Comparison of ENCODE assay signal across 18 cellular contexts in the genomic region with DNA sequence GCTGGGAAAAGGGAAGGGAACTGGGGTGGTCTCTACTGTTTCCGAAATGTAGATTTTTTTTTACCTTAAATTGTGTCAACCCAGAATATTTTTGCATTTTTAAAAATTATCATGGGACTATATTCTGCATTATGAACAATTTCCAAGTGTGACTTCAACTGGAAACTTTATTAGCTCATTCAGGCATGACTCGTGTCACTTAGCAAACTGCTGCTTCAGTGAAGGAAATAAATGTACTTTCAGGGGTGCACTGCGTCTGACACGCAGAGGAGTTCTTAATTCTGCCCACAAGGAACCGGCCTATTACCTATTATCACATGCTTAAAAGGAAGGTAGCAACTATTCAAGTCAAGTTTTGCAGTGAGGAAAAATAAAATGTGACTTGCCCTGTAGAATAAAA.
DNase-seq lines count a peak whose midpoint lies in the region; ATAC-seq and TF ChIP-seq lines count a peak whose summit lies in the region.
"Had no signal": no experiment of that assay in that cellular context is flagged by ENCODE, and none has a peak within 500 bp of the region (broad histone marks: within the 10 kb centered on the region; RNA-seq: fewer than 3 reads in every experiment).

No MANE protein-coding gene starts in this region.

- H3K4me3 Mint-ChIP-seq in activated naive CD4-positive, alpha-beta T cell treated with anti-CD3 and anti-CD28 coated beads, Interleukin-2, amount 50 U/mL, for 24 hours, result no peak overlapping the region
- H3K4me3 Mint-ChIP-seq in activated T-helper 2 cell treated with anti-CD3 and anti-CD28 coated beads, Interferon-gamma antibody, Interleukin-2, Interleukin-4, amounts not matched to agents 10 μg/mL and 5 μg/mL and 100 μg/mL, durations not matched to agents 14 hours and 24 hours and 36 hours (ENCODE audit: low read depth), result no peak overlapping the region
- H3K4me3 Mint-ChIP-seq in stimulated activated effector memory CD8-positive, alpha-beta T cell treated with anti-CD3 and anti-CD28 coated beads, Interleukin-12 subunit alpha, Interleukin-12 subunit beta, amount 100 ng/mL, for 72 hours, result no peak overlapping the region
- H3K4me3 Mint-ChIP-seq: activated naive CD8-positive, alpha-beta T cell treated with anti-CD3 and anti-CD28 coated beads, Interleukin-2, amount 10 ng/mL, durations not matched to agents 7 days and 5 days; stimulated activated naive B cell treated with anti-CD40 and anti-IgM and Interleukin-4, amounts not matched to agents 10 μg/mL and 1 μg/mL and 100 μg/mL, for 72 hours had no signal

- no peaks in the 10 kb centered on the region for H3K27me3 ChIP-seq in uterus
- H3K27me3 ChIP-seq: body of pancreas, transverse colon had no signal

- no peak for TF ChIP-seq CTCF in uterus (IDR thresholded peaks at IDR 0.05)

- no peaks in the 10 kb centered on the region for H3K9me3 ChIP-seq in uterus
- H3K9me3 ChIP-seq: body of pancreas, transverse colon had no signal

- H3K4me1 Mint-ChIP-seq in activated naive CD4-positive, alpha-beta T cell treated with anti-CD3 and anti-CD28 coated beads, Interleukin-2, amount 50 U/mL, for 24 hours, result peaks cover 51% of the 10 kb centered on the region
- H3K4me1 Mint-ChIP-seq in activated T-helper 2 cell treated with anti-CD3 and anti-CD28 coated beads, Interferon-gamma antibody, Interleukin-2, Interleukin-4, amounts not matched to agents 10 μg/mL and 5 μg/mL and 100 μg/mL, durations not matched to agents 14 hours and 24 hours and 36 hours (ENCODE audit: low read depth), result peaks cover 88% of the 10 kb centered on the region
- peaks cover 56% of the 10 kb centered on the region for H3K4me1 Mint-ChIP-seq in stimulated activated effector memory CD8-positive, alpha-beta T cell treated with anti-CD3 and anti-CD28 coated beads, Interleukin-12 subunit alpha, Interleukin-12 subunit beta, amount 100 ng/mL, for 72 hours

- H3K36me3 ChIP-seq in uterus, result no peaks in the 10 kb centered on the region
- H3K36me3 ChIP-seq: transverse colon had no signal

- intact Hi-C loops in activated T-helper 2 cell treated with anti-CD3 and anti-CD28 coated beads, Interferon-gamma antibody, Interleukin-2, Interleukin-4, amounts not matched to agents 10 μg/mL and 5 μg/mL and 100 μg/mL, durations not matched to agents 14 hours and 24 hours and 36 hours (cut with micrococcal nuclease), result loop anchor here (5.0 to 10.0 kb wide), 6 partner anchors 87 to 730 kb away; no protein-coding TSS in a partner anchor
- intact Hi-C loops in uterus (cut with DNase I; ENCODE audit: low total_unique reads), result no loop called here

- H3K27me3 Mint-ChIP-seq in activated naive CD4-positive, alpha-beta T cell treated with anti-CD3 and anti-CD28 coated beads, Interleukin-2, amount 50 U/mL, for 24 hours, result no peaks in the 10 kb centered on the region
- no peaks in the 10 kb centered on the region for H3K27me3 Mint-ChIP-seq in activated T-helper 2 cell treated with anti-CD3 and anti-CD28 coated beads, Interferon-gamma antibody, Interleukin-2, Interleukin-4, amounts not matched to agents 10 μg/mL and 5 μg/mL and 100 μg/mL, durations not matched to agents 14 hours and 24 hours and 36 hours (ENCODE audit: low read depth)
- H3K27me3 Mint-ChIP-seq: stimulated activated naive B cell treated with anti-CD40 and anti-IgM and Interleukin-4, amounts not matched to agents 10 μg/mL and 1 μg/mL and 100 μg/mL, for 72 hours had no signal

- no peaks in the 10 kb centered on the region for H3K4me1 ChIP-seq in uterus

- TF ChIP-seq POLR2A in uterus (IDR thresholded peaks at IDR 0.05), result no peak

- H3K36me3 Mint-ChIP-seq in activated naive CD4-positive, alpha-beta T cell treated with anti-CD3 and anti-CD28 coated beads, Interleukin-2, amount 50 U/mL, for 24 hours, result no peaks in the 10 kb centered on the region
- H3K36me3 Mint-ChIP-seq in activated T-helper 2 cell treated with anti-CD3 and anti-CD28 coated beads, Interferon-gamma antibody, Interleukin-2, Interleukin-4, amounts not matched to agents 10 μg/mL and 5 μg/mL and 100 μg/mL, durations not matched to agents 14 hours and 24 hours and 36 hours (ENCODE audit: low read depth), result no peaks in the 10 kb centered on the region
- H3K36me3 Mint-ChIP-seq in stimulated activated effector memory CD8-positive, alpha-beta T cell treated with anti-CD3 and anti-CD28 coated beads, Interleukin-12 subunit alpha, Interleukin-12 subunit beta, amount 100 ng/mL, for 72 hours, result no peaks in the 10 kb centered on the region
- H3K36me3 Mint-ChIP-seq: stimulated activated naive B cell treated with anti-CD40 and anti-IgM and Interleukin-4, amounts not matched to agents 10 μg/mL and 1 μg/mL and 100 μg/mL, for 72 hours had no signal

- H3K27ac ChIP-seq in uterus, result no peak overlapping the region
- H3K27ac ChIP-seq: body of pancreas, transverse colon had no signal

- H3K4me3 ChIP-seq in uterus, result no peak overlapping the region
- H3K4me3 ChIP-seq: body of pancreas, transverse colon had no signal

- DNase-seq in activated naive CD4-positive, alpha-beta T cell treated with anti-CD3 and anti-CD28 coated beads, Interleukin-2, amount 50 U/mL, for 16 hours, result no peak
- no peak for DNase-seq in activated T-helper 2 cell treated with anti-CD3 and anti-CD28 coated beads, Interferon-gamma antibody, Interleukin-2, Interleukin-4, amounts not matched to agents 10 μg/mL and 5 μg/mL and 100 μg/mL, durations not matched to agents 14 hours and 24 hours and 36 hours (ENCODE audit: low spot score)
- DNase-seq in stimulated activated effector memory CD8-positive, alpha-beta T cell treated with anti-CD3 and anti-CD28 coated beads, Interleukin-12 subunit alpha, Interleukin-12 subunit beta, amount 100 ng/mL, for 72 hours (ENCODE audit: low spot score in 2 of 2), result no peak
- DNase-seq in NCI-H2081 treated with DMSO at 0.1 percent for 48 hours (lab: John Stamatoyannopoulos, UW) (no peak), dedifferentiated amniotic fluid mesenchymal stem cell (ENCODE audit: extremely low spot score) (no peak), uterus (no peak)
- DNase-seq: activated CD4-positive, CD25-positive, alpha-beta regulatory T cell treated with anti-CD3 and anti-CD28 coated beads, Interleukin-2, amount 50 U/mL, for 72 hours; activated naive CD8-positive, alpha-beta T cell treated with anti-CD3 and anti-CD28 coated beads, Interleukin-2, amount 10 ng/mL, durations not matched to agents 7 days and 5 days; HCEC 1CT; NCI-H1436 treated with DMSO at 0.1 percent for 48 hours; NCI-H748 treated with DMSO at 0.1 percent for 48 hours; occipital lobe; stimulated activated naive B cell treated with anti-CD40 and anti-IgM and Interleukin-4, amounts not matched to agents 10 μg/mL and 1 μg/mL and 100 μg/mL, for 72 hours; T-helper 9 cell had no signal

- H3K27ac Mint-ChIP-seq in activated naive CD4-positive, alpha-beta T cell treated with anti-CD3 and anti-CD28 coated beads, Interleukin-2, amount 50 U/mL, for 24 hours, result peak overlapping the region; percentile 86
- peak overlapping the region; percentile 66 for H3K27ac Mint-ChIP-seq in activated T-helper 2 cell treated with anti-CD3 and anti-CD28 coated beads, Interferon-gamma antibody, Interleukin-2, Interleukin-4, amounts not matched to agents 10 μg/mL and 5 μg/mL and 100 μg/mL, durations not matched to agents 14 hours and 24 hours and 36 hours
- peak overlapping the region; percentile 76 for H3K27ac Mint-ChIP-seq in stimulated activated effector memory CD8-positive, alpha-beta T cell treated with anti-CD3 and anti-CD28 coated beads, Interleukin-12 subunit alpha, Interleukin-12 subunit beta, amount 100 ng/mL, for 72 hours
- H3K27ac Mint-ChIP-seq: activated naive CD8-positive, alpha-beta T cell treated with anti-CD3 and anti-CD28 coated beads, Interleukin-2, amount 10 ng/mL, durations not matched to agents 7 days and 5 days; stimulated activated naive B cell treated with anti-CD40 and anti-IgM and Interleukin-4, amounts not matched to agents 10 μg/mL and 1 μg/mL and 100 μg/mL, for 72 hours had no signal

- peak; percentile 32 for ATAC-seq in GM18858 (IDR thresholded peaks at IDR 0.05; ENCODE audit: unreplicated experiment)
- ATAC-seq in stimulated activated effector memory CD8-positive, alpha-beta T cell treated with anti-CD3 and anti-CD28 coated beads, Interleukin-12 subunit alpha, Interleukin-12 subunit beta, amount 100 ng/mL, for 72 hours, result peak; percentile 59
- ATAC-seq: stimulated activated naive B cell treated with anti-CD40 and anti-IgM and Interleukin-4, amounts not matched to agents 10 μg/mL and 1 μg/mL and 100 μg/mL, for 72 hours had no signal

- H3K9me3 Mint-ChIP-seq in activated naive CD4-positive, alpha-beta T cell treated with anti-CD3 and anti-CD28 coated beads, Interleukin-2, amount 50 U/mL, for 24 hours, result no peaks in the 10 kb centered on the region
- H3K9me3 Mint-ChIP-seq in activated T-helper 2 cell treated with anti-CD3 and anti-CD28 coated beads, Interferon-gamma antibody, Interleukin-2, Interleukin-4, amounts not matched to agents 10 μg/mL and 5 μg/mL and 100 μg/mL, durations not matched to agents 14 hours and 24 hours and 36 hours, result no peaks in the 10 kb centered on the region
- H3K9me3 Mint-ChIP-seq in stimulated activated effector memory CD8-positive, alpha-beta T cell treated with anti-CD3 and anti-CD28 coated beads, Interleukin-12 subunit alpha, Interleukin-12 subunit beta, amount 100 ng/mL, for 72 hours, result no peaks in the 10 kb centered on the region
- H3K9me3 Mint-ChIP-seq: activated naive CD8-positive, alpha-beta T cell treated with anti-CD3 and anti-CD28 coated beads, Interleukin-2, amount 10 ng/mL, durations not matched to agents 7 days and 5 days; stimulated activated naive B cell treated with anti-CD40 and anti-IgM and Interleukin-4, amounts not matched to agents 10 μg/mL and 1 μg/mL and 100 μg/mL, for 72 hours had no signal
